In genomic region chr2:160905862-160906261, GRCh38 we compare ENCODE assay signal across 26 cellular contexts.
"Had no signal": no experiment of that assay in that cellular context is flagged by ENCODE, and none has a peak within 500 bp of the region (broad histone marks: within the 10 kb centered on the region; RNA-seq: fewer than 3 reads in every experiment).

No MANE protein-coding gene starts in this region.

- H3K4me3 Mint-ChIP-seq: naive thymus-derived CD8-positive, alpha-beta T cell; nephron progenitor cell; neural progenitor cell; stimulated activated memory B cell treated with anti-CD40 and anti-IgM and Interleukin-4, amounts not matched to agents 10 μg/mL and 1 μg/mL and 100 μg/mL, for 72 hours; stimulated activated naive CD8-positive, alpha-beta T cell treated with anti-CD3 and anti-CD28 coated beads, Interleukin-15, amount 100 ng/mL, for 72 hours had no signal

- H3K4me1 ChIP-seq: psoas muscle, right lobe of liver had no signal

- H3K79me2 ChIP-seq: parathyroid adenoma had no signal

- DNase-seq: hippocampal formation; kidney glomerular epithelial cell; left colon; lower lobe of right lung; mammary epithelial cell; mesenchymal stem cell; naive thymus-derived CD8-positive, alpha-beta T cell; nephron progenitor cell; occipital lobe; psoas muscle; right lobe of liver; stimulated activated CD4-positive, alpha-beta T cell treated with anti-CD3 and anti-CD28 coated beads, Interleukin-1b, Interleukin-23, amount 100 ng/mL, for 48 hours; stimulated activated CD4-positive, alpha-beta T cell treated with anti-CD3 and anti-CD28 coated beads, Interleukin-2, amount 100 ng/mL, for 48 hours; stimulated activated CD4-positive, alpha-beta T cell treated with anti-CD3 and anti-CD28 coated beads, Interleukin-4, amount 100 ng/mL, for 4 hours; stimulated activated CD8-positive, alpha-beta memory T cell treated with anti-CD3 and anti-CD28 coated beads, Interleukin-4, amount 100 ng/mL, for 48 hours; stimulated activated naive CD4-positive, alpha-beta T cell treated with Interleukin-2 at 50 U/mL for 16 hours; stimulated activated naive CD8-positive, alpha-beta T cell treated with anti-CD3 and anti-CD28 coated beads, Interleukin-15, amount 100 ng/mL, for 72 hours; substantia nigra; upper lobe of left lung had no signal

- H3K27ac Mint-ChIP-seq: naive thymus-derived CD8-positive, alpha-beta T cell; nephron progenitor cell; neural progenitor cell; stimulated activated memory B cell treated with anti-CD40 and anti-IgM and Interleukin-4, amounts not matched to agents 10 μg/mL and 1 μg/mL and 100 μg/mL, for 72 hours; stimulated activated naive CD8-positive, alpha-beta T cell treated with anti-CD3 and anti-CD28 coated beads, Interleukin-15, amount 100 ng/mL, for 72 hours had no signal

- H3K9me3 ChIP-seq: lower lobe of right lung, neutrophil, psoas muscle, right lobe of liver, tibial nerve, upper lobe of left lung, vagina had no signal

- H3K4me1 Mint-ChIP-seq: naive thymus-derived CD8-positive, alpha-beta T cell; stimulated activated memory B cell treated with anti-CD40 and anti-IgM and Interleukin-4, amounts not matched to agents 10 μg/mL and 1 μg/mL and 100 μg/mL, for 72 hours; stimulated activated naive CD8-positive, alpha-beta T cell treated with anti-CD3 and anti-CD28 coated beads, Interleukin-15, amount 100 ng/mL, for 72 hours had no signal

- H3K4me3 ChIP-seq: lower lobe of right lung, neural progenitor cell, psoas muscle, right lobe of liver, smooth muscle cell, tibial nerve, upper lobe of left lung, vagina had no signal

- H3K4me2 ChIP-seq: neural progenitor cell, smooth muscle cell had no signal

- H3K9me3 Mint-ChIP-seq: naive thymus-derived CD8-positive, alpha-beta T cell; nephron progenitor cell; neural progenitor cell; stimulated activated memory B cell treated with anti-CD40 and anti-IgM and Interleukin-4, amounts not matched to agents 10 μg/mL and 1 μg/mL and 100 μg/mL, for 72 hours; stimulated activated naive CD8-positive, alpha-beta T cell treated with anti-CD3 and anti-CD28 coated beads, Interleukin-15, amount 100 ng/mL, for 72 hours had no signal

- H2AFZ ChIP-seq: neural progenitor cell, parathyroid adenoma had no signal

- H3K27ac ChIP-seq: lower lobe of right lung, neural progenitor cell, neutrophil, parathyroid adenoma, psoas muscle, right lobe of liver, tibial nerve, upper lobe of left lung, vagina had no signal

- H3K36me3 ChIP-seq: lower lobe of right lung, neural progenitor cell, neutrophil, right lobe of liver, tibial nerve, upper lobe of left lung, vagina had no signal

- H3K27me3 Mint-ChIP-seq: stimulated activated naive CD8-positive, alpha-beta T cell treated with anti-CD3 and anti-CD28 coated beads, Interleukin-15, amount 100 ng/mL, for 72 hours had no signal

- H3K9ac ChIP-seq: neural progenitor cell, parathyroid adenoma had no signal

- H3K36me3 Mint-ChIP-seq: naive thymus-derived CD8-positive, alpha-beta T cell; neural progenitor cell; stimulated activated memory B cell treated with anti-CD40 and anti-IgM and Interleukin-4, amounts not matched to agents 10 μg/mL and 1 μg/mL and 100 μg/mL, for 72 hours had no signal

- H3K27me3 ChIP-seq: neural progenitor cell, neutrophil, right lobe of liver, tibial nerve, upper lobe of left lung, vagina had no signal
